9 cellular contexts compared by ENCODE assay signal in the genomic region with DNA sequence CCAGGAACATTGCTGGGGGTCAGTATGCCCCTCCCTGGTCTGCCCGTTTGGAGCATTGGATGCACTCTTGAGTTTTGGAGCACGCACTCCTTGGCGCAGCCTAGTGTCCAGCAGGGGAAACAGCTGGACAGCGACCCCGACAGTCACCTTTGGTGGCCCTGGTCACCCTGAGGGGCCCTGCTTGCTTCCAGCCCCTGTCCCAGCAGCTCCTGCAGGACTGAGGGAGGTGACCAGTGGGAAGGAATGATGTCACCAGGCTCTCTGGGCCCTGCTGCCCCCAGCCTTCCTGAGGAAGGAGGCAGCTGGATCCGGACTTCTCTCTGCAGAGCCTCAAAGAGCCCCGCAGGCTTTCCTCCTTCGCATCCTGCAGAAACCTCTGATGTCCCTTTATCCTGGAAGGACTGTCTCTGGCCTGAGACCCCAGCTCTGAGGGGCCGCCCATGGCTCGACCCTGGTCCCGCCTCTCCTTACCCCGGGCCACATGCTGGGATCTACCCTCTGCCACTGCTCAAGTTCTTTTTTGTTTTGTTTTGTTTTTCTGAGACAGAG. TPM values are rescaled to one million over a fixed set of nuclear protein-coding genes. Genes with fewer than 3 reads are reported as not detected.
DNase-seq lines count a peak whose midpoint lies in the region; ATAC-seq, FAIRE-seq and TF ChIP-seq lines count a peak whose summit lies in the region.
"Had no signal": no experiment of that assay in that cellular context is flagged by ENCODE, and none has a peak within 500 bp of the region (broad histone marks: within the 10 kb centered on the region; RNA-seq: fewer than 3 reads in every experiment).

No MANE protein-coding gene starts in this region.

- H3K4me3 ChIP-seq in BLaER1 (peak overlapping the region; percentile 38), H1 (ENCODE audit: extremely low read depth in 1 of 4, insufficient read depth in 2 of 4, low read depth in 3 of 4, low read length in 4 of 4) (no peak overlapping the region)
- H3K4me3 ChIP-seq: ovary had no signal

- no peak overlapping the region for H2BK15ac ChIP-seq in H1 (ENCODE audit: low read length)

- peak overlapping the region; percentile 82 for H3K4me3 Mint-ChIP-seq in natural killer cell treated with Interleukin-12 subunit alpha and Interleukin-12 subunit beta and Interleukin-15 and Interleukin-18, amount 100 ng/mL, for 72 hours

- no peak overlapping the region for H4K5ac ChIP-seq in H1 (ENCODE audit: insufficient read length, low read depth, low read length)

- H3K27ac Mint-ChIP-seq in natural killer cell treated with Interleukin-12 subunit alpha and Interleukin-12 subunit beta and Interleukin-15 and Interleukin-18, amount 100 ng/mL, for 72 hours, result peak overlapping the region; percentile 77 to 94

- no peak overlapping the region for H2AFZ ChIP-seq in H1 (ENCODE audit: low read length)

- CTCF ChIA-PET in H1 (lab: Charles Lee; ENCODE audit: partially characterized antibody), result interaction anchor here (1.0 to 36.8 kb wide), 16 partner anchors 9 to 115 kb away, joined by 3 to 619 read pairs (median 6); a partner anchor contains a TSS

- H3K27me3 Mint-ChIP-seq in natural killer cell treated with Interleukin-12 subunit alpha and Interleukin-12 subunit beta and Interleukin-15 and Interleukin-18, amount 100 ng/mL, for 72 hours, result no peaks in the 10 kb centered on the region

- H3K23ac ChIP-seq in H1 (ENCODE audit: insufficient read length), result no peak overlapping the region

- TF ChIP-seq EP300 in H1 (IDR thresholded peaks at IDR 0.05; ENCODE audit: borderline replicate concordance in 1 of 2, low read depth in 2 of 2, low read length in 2 of 2), result no peak

- peaks cover 0 to 10% of the 10 kb centered on the region in 2 experiments; a peak in 1 of 4 replicates for H3K79me2 ChIP-seq in H1 (ENCODE audit: control insufficient read depth in 1 of 2, insufficient read depth in 2 of 2, low read length in 2 of 2)

- no peaks in the 10 kb centered on the region for H4K20me1 ChIP-seq in BLaER1
- H4K20me1 ChIP-seq in H1 (replicated peaks in 1 of 2; ENCODE audit: control insufficient read depth in 1 of 2, insufficient read depth in 2 of 2, low read length in 2 of 2), result peaks cover 13 to 21% of the 10 kb centered on the region in 2 experiments

- no peak overlapping the region for H4K8ac ChIP-seq in H1 (ENCODE audit: extremely low read depth, insufficient read depth, low read length)

- DNase-seq in KBM-7 (peak; percentile 52), H1 (ENCODE audit: low read depth in 1 of 2, low spot score in 2 of 2) (no peak), LoVo (ENCODE audit: low spot score) (no peak)
- no peak for DNase-seq in natural killer cell treated with Interleukin-12 subunit alpha and Interleukin-12 subunit beta and Interleukin-15 and Interleukin-18, amount 100 ng/mL, for 72 hours (ENCODE audit: low spot score)
- DNase-seq: ovary had no signal

- H3K27ac ChIP-seq in BLaER1, result peak overlapping the region; percentile 76
- H3K27ac ChIP-seq in H1 (ENCODE audit: low read depth, low read length), result no peak overlapping the region; the same call in 1 of the 2 replicates
- H3K27ac ChIP-seq: ovary had no signal

- H3K9me3 Mint-ChIP-seq in natural killer cell treated with Interleukin-12 subunit alpha and Interleukin-12 subunit beta and Interleukin-15 and Interleukin-18, amount 100 ng/mL, for 72 hours, result no peaks in the 10 kb centered on the region

- no peak overlapping the region for H2AK5ac ChIP-seq in H1 (ENCODE audit: low read depth, low read length)

- no peaks in the 10 kb centered on the region for H3K23me2 ChIP-seq in H1 (ENCODE audit: low read depth, low read length)

- no peak overlapping the region for H3K56ac ChIP-seq in H1 (replicated peaks; ENCODE audit: insufficient read length, low read depth, low read length)

- peak in 1 of 2 experiments; percentile 72; a peak in 1 of 3 replicates for TF ChIP-seq POLR2A in H1 (IDR thresholded peaks at IDR 0.05; ENCODE audit: control extremely low read depth in 1 of 2, low read depth in 2 of 2, low read length in 2 of 2)

- no peaks in the 10 kb centered on the region for H3K9me3 ChIP-seq in BLaER1
- no peaks in the 10 kb centered on the region for H3K9me3 ChIP-seq in H1 (ENCODE audit: insufficient read depth in 2 of 2, low read depth in 1 of 2, low read length in 1 of 2)
- H3K9me3 ChIP-seq: ovary had no signal

- in situ Hi-C loops in KBM-7 (cut with MboI; ENCODE audit: low pct_unique_long_range_greater_than_20kb, low sequenced_read_pairs), result no loop called here

- H3K36me3 ChIP-seq in BLaER1 (no peaks in the 10 kb centered on the region), H1 (ENCODE audit: control insufficient read depth in 2 of 4, insufficient read depth in 4 of 4, low read length in 3 of 4) (peaks cover 24 to 44% (median 36%) of the 10 kb centered on the region in 4 experiments)
- H3K36me3 ChIP-seq: ovary had no signal

- peak overlapping the region; percentile 52; the same call in 1 of the 2 replicates for H2BK5ac ChIP-seq in H1 (ENCODE audit: low read depth, low read length)

- TF ChIP-seq RAD21 in H1 (IDR thresholded peaks at IDR 0.05 in 1 of 2, conservative IDR thresholded peaks at IDR 0.05 in 1 of 2; ENCODE audit: low read depth in 2 of 2, low read length in 2 of 2), result peak; percentile 25 to 51; a peak in 3 of 4 replicates

- H3K4ac ChIP-seq in H1 (replicated peaks; ENCODE audit: insufficient read length, low read depth, low read length), result no peak overlapping the region

- no peak overlapping the region for H2BK120ac ChIP-seq in H1 (replicated peaks; ENCODE audit: low read depth, low read length)

- peaks cover 3% of the 10 kb centered on the region for H3K79me1 ChIP-seq in H1 (ENCODE audit: low read depth, low read length)

- peak overlapping the region; percentile 95 for H3K4me2 ChIP-seq in BLaER1
- no peak overlapping the region for H3K4me2 ChIP-seq in H1 (ENCODE audit: insufficient read depth in 1 of 2, low read depth in 2 of 2, low read length in 2 of 2)

- peaks cover 29 to 48% of the 10 kb centered on the region in 2 donors for H3K4me1 Mint-ChIP-seq in natural killer cell treated with Interleukin-12 subunit alpha and Interleukin-12 subunit beta and Interleukin-15 and Interleukin-18, amount 100 ng/mL, for 72 hours (ENCODE audit: low read depth in 2 of 2)

- H3K27me3 ChIP-seq in BLaER1 (no peaks in the 10 kb centered on the region), H1 (replicated peaks in 1 of 4; ENCODE audit: control insufficient read depth in 3 of 4, extremely low read depth in 1 of 4, insufficient read depth in 3 of 4, low read length in 3 of 4) (no peaks in the 10 kb centered on the region)
- H3K27me3 ChIP-seq: ovary had no signal

- POLR2A ChIA-PET in H1 (lab: Charles Lee; ENCODE audit: partially characterized antibody), result interaction anchor here (0.5 to 8.3 kb wide), 27 partner anchors 11 to 117 kb away, joined by 3 to 137 read pairs (median 5); a partner anchor contains a TSS

- no peak overlapping the region for H4K91ac ChIP-seq in H1 (replicated peaks; ENCODE audit: insufficient read length, low read length)

- H3K14ac ChIP-seq in H1 (ENCODE audit: insufficient read length), result no peak overlapping the region

- no peaks in the 10 kb centered on the region for H3K36me3 Mint-ChIP-seq in natural killer cell treated with Interleukin-12 subunit alpha and Interleukin-12 subunit beta and Interleukin-15 and Interleukin-18, amount 100 ng/mL, for 72 hours

- ATAC-seq in natural killer cell treated with Interleukin-12 subunit alpha and Interleukin-12 subunit beta and Interleukin-15 and Interleukin-18, amount 100 ng/mL, for 72 hours, result peak; percentile 64 to 75
- ATAC-seq in GM18873 (IDR thresholded peaks at IDR 0.05; ENCODE audit: low FRiP score, unreplicated experiment) (no peak), GM21390 (IDR thresholded peaks at IDR 0.05; ENCODE audit: unreplicated experiment) (no peak), HG02759 (IDR thresholded peaks at IDR 0.05; ENCODE audit: unreplicated experiment) (no peak)

- no peak overlapping the region for H2BK20ac ChIP-seq in H1 (ENCODE audit: low read length)

- H3K9ac ChIP-seq in BLaER1 (peak overlapping the region; percentile 54), H1 (replicated peaks in 1 of 4; ENCODE audit: extremely low read depth in 1 of 4, low read depth in 3 of 4, low read length in 3 of 4) (no peak overlapping the region)

- FAIRE-seq in H1 (lab: Jason Lieb, UNC), result no peak

- peak; percentile 55 to 67 (median 65) for TF ChIP-seq CTCF in H1 (IDR thresholded peaks at IDR 0.05; ENCODE audit: control extremely low read depth in 1 of 3, insufficient read depth in 1 of 3, low read depth in 1 of 3, low read length in 3 of 3)

- H3K4me1 ChIP-seq in BLaER1, result peaks cover 64% of the 10 kb centered on the region
- H3K4me1 ChIP-seq in H1 (replicated peaks in 1 of 4; ENCODE audit: control insufficient read depth in 3 of 4, insufficient read depth in 4 of 4, low read length in 3 of 4), result peaks cover 0 to 6% (median 5%) of the 10 kb centered on the region in 4 experiments; a peak in 6 of 7 replicates

- 90% methylated on average over 11 of the region's 12 CpGs; no CpG with 5 or more reads in 1 of the 2 experiments for WGBS in H1 (ENCODE audit: extremely low coverage in 1 of 2, insufficient coverage in 1 of 2, insufficient read length in 1 of 2, insufficient replicate concordance in 2 of 2, low coverage in 1 of 2, low lambda C conversion rate in 2 of 2, missing lambda C conversion rate in 1 of 2), 2 experiments

- no peak overlapping the region for H3K18ac ChIP-seq in H1 (ENCODE audit: extremely low read depth, low read length)

- no peak overlapping the region for H2BK12ac ChIP-seq in H1 (ENCODE audit: low read depth, low read length)

RNA-seq across cellular contexts. Expression of a gene that starts 11.8 kb away (rescaled TPM):
- 195 and 209 TPM in 2 replicates for total RNA-seq in H1 (2021; fragmentation: NEBNext Ultra II Directional; extraction: Animal tissue kit (Norgen Biotek cat#: 25700))
- 314 and 488 TPM in 2 replicates for polyA plus RNA-seq in H1 (2011; rRNA removed)
- 301 TPM for polyA plus RNA-seq in H1 (2011; cell fraction: cytosol; rRNA removed)
- 563 TPM for polyA plus RNA-seq in H1 (2011; cell fraction: nucleus; rRNA removed)
- 98.9 to 176 TPM (median 156 TPM) in 4 replicates for polyA plus RNA-seq in H1 (2012, experiment 1 of 2)
- 133 TPM for polyA plus RNA-seq in H1 (2012, experiment 2 of 2)
- polyA plus RNA-seq in H1 (2013, experiment 1 of 2), result 170 TPM
- 151 TPM for polyA plus RNA-seq in H1 (2013, experiment 2 of 2)
- polyA minus RNA-seq in H1 (2011; rRNA and poly(A)+ RNA removed), result 24.5 and 37.6 TPM in 2 replicates
- polyA minus RNA-seq in H1 (2011; cell fraction: cytosol; rRNA and poly(A)+ RNA removed), result 133 TPM
- polyA minus RNA-seq in H1 (2011; cell fraction: nucleus; rRNA and poly(A)+ RNA removed), result 97.3 TPM
- total RNA-seq in natural killer cell treated with Interleukin-12 subunit alpha and Interleukin-12 subunit beta and Interleukin-15 and Interleukin-18, amount 100 ng/mL, for 72 hours, result under 1 TPM in 1 of 2 donors, not detected in 1; 0.22 TPM

RNA-seq across cellular contexts. Expression of a gene that starts 21.9 kb away (rescaled TPM):
- 2.0 and 2.7 TPM in 2 replicates for total RNA-seq in H1 (2021; fragmentation: NEBNext Ultra II Directional; extraction: Animal tissue kit (Norgen Biotek cat#: 25700))
- polyA plus RNA-seq in H1 (2011; rRNA removed), result 4.3 and 5.0 TPM in 2 replicates
- 2.4 TPM for polyA plus RNA-seq in H1 (2011; cell fraction: cytosol; rRNA removed)
- 4.7 TPM for polyA plus RNA-seq in H1 (2011; cell fraction: nucleus; rRNA removed)
- polyA plus RNA-seq in H1 (2012, experiment 1 of 2), result 2.9 to 4.2 TPM (median 4.0 TPM) in 4 replicates
- polyA plus RNA-seq in H1 (2012, experiment 2 of 2), result 4.1 TPM
- 2.1 TPM for polyA plus RNA-seq in H1 (2013, experiment 1 of 2)
- 2.3 TPM for polyA plus RNA-seq in H1 (2013, experiment 2 of 2)
- 0.68 and 1.4 TPM in 2 replicates for polyA minus RNA-seq in H1 (2011; rRNA and poly(A)+ RNA removed)
- 2.8 TPM for polyA minus RNA-seq in H1 (2011; cell fraction: cytosol; rRNA and poly(A)+ RNA removed)
- polyA minus RNA-seq in H1 (2011; cell fraction: nucleus; rRNA and poly(A)+ RNA removed), result 4.4 TPM
- total RNA-seq in natural killer cell treated with Interleukin-12 subunit alpha and Interleukin-12 subunit beta and Interleukin-15 and Interleukin-18, amount 100 ng/mL, for 72 hours, result 1,000 to 10,000 TPM in 1 of 2 donors, 100 to 1,000 TPM in 1; 678 to 1,235 TPM

RNA-seq across cellular contexts. Expression of a gene that starts 25.1 kb away (rescaled TPM):
- total RNA-seq in H1 (2021; fragmentation: NEBNext Ultra II Directional; extraction: Animal tissue kit (Norgen Biotek cat#: 25700)), result 17.0 and 19.1 TPM in 2 replicates
- 19.9 and 28.5 TPM in 2 replicates for polyA plus RNA-seq in H1 (2011; rRNA removed)
- polyA plus RNA-seq in H1 (2011; cell fraction: cytosol; rRNA removed), result 26.2 TPM
- polyA plus RNA-seq in H1 (2011; cell fraction: nucleus; rRNA removed), result 23.3 TPM
- 10.8 to 18.0 TPM (median 16.3 TPM) in 4 replicates for polyA plus RNA-seq in H1 (2012, experiment 1 of 2)
- 13.8 TPM for polyA plus RNA-seq in H1 (2012, experiment 2 of 2)
- 9.9 TPM for polyA plus RNA-seq in H1 (2013, experiment 1 of 2)
- polyA plus RNA-seq in H1 (2013, experiment 2 of 2), result 10.4 TPM
- polyA minus RNA-seq in H1 (2011; rRNA and poly(A)+ RNA removed), result 4.6 and 7.3 TPM in 2 replicates
- 15.5 TPM for polyA minus RNA-seq in H1 (2011; cell fraction: cytosol; rRNA and poly(A)+ RNA removed)
- 9.2 TPM for polyA minus RNA-seq in H1 (2011; cell fraction: nucleus; rRNA and poly(A)+ RNA removed)
- not detected for total RNA-seq in natural killer cell treated with Interleukin-12 subunit alpha and Interleukin-12 subunit beta and Interleukin-15 and Interleukin-18, amount 100 ng/mL, for 72 hours

RNA-seq across cellular contexts. Expression of a gene that starts 41.0 kb away (rescaled TPM):
- 23.9 and 26.7 TPM in 2 replicates for total RNA-seq in H1 (2021; fragmentation: NEBNext Ultra II Directional; extraction: Animal tissue kit (Norgen Biotek cat#: 25700))
- 7.7 and 14.8 TPM in 2 replicates for polyA plus RNA-seq in H1 (2011; rRNA removed)
- polyA plus RNA-seq in H1 (2011; cell fraction: cytosol; rRNA removed), result 6.4 TPM
- polyA plus RNA-seq in H1 (2011; cell fraction: nucleus; rRNA removed), result 21.4 TPM
- polyA plus RNA-seq in H1 (2012, experiment 1 of 2), result 15.9 to 29.8 TPM (median 25.6 TPM) in 4 replicates
- 20.7 TPM for polyA plus RNA-seq in H1 (2012, experiment 2 of 2)
- 37.9 TPM for polyA plus RNA-seq in H1 (2013, experiment 1 of 2)
- 36.0 TPM for polyA plus RNA-seq in H1 (2013, experiment 2 of 2)
- polyA minus RNA-seq in H1 (2011; rRNA and poly(A)+ RNA removed), result 2.7 and 3.3 TPM in 2 replicates
- 11.2 TPM for polyA minus RNA-seq in H1 (2011; cell fraction: cytosol; rRNA and poly(A)+ RNA removed)
- 6.4 TPM for polyA minus RNA-seq in H1 (2011; cell fraction: nucleus; rRNA and poly(A)+ RNA removed)
- total RNA-seq in natural killer cell treated with Interleukin-12 subunit alpha and Interleukin-12 subunit beta and Interleukin-15 and Interleukin-18, amount 100 ng/mL, for 72 hours, result 10 to 100 TPM; 54.3 to 66.6 TPM

RNA-seq across cellular contexts. Expression of a gene that starts 47.5 kb away (rescaled TPM):
- total RNA-seq in H1 (2021; fragmentation: NEBNext Ultra II Directional; extraction: Animal tissue kit (Norgen Biotek cat#: 25700)), result 6.9 and 7.3 TPM in 2 replicates
- polyA plus RNA-seq in H1 (2011; rRNA removed), result 1.6 and 3.8 TPM in 2 replicates
- 1.6 TPM for polyA plus RNA-seq in H1 (2011; cell fraction: cytosol; rRNA removed)
- polyA plus RNA-seq in H1 (2011; cell fraction: nucleus; rRNA removed), result 3.9 TPM
- polyA plus RNA-seq in H1 (2012, experiment 1 of 2), result 6.0 to 8.4 TPM (median 8.4 TPM) in 4 replicates
- polyA plus RNA-seq in H1 (2012, experiment 2 of 2), result 7.1 TPM
- polyA plus RNA-seq in H1 (2013, experiment 1 of 2), result 6.2 TPM
- polyA plus RNA-seq in H1 (2013, experiment 2 of 2), result 6.1 TPM
- 1.2 and 1.4 TPM in 2 replicates for polyA minus RNA-seq in H1 (2011; rRNA and poly(A)+ RNA removed)
- 4.2 TPM for polyA minus RNA-seq in H1 (2011; cell fraction: cytosol; rRNA and poly(A)+ RNA removed)
- 3.9 TPM for polyA minus RNA-seq in H1 (2011; cell fraction: nucleus; rRNA and poly(A)+ RNA removed)
- 10 to 100 TPM in 1 of 2 donors, 1 to 10 TPM in 1; 8.5 to 11.6 TPM for total RNA-seq in natural killer cell treated with Interleukin-12 subunit alpha and Interleukin-12 subunit beta and Interleukin-15 and Interleukin-18, amount 100 ng/mL, for 72 hours

Comparison
In these comparisons a context has a peak if more than half of its experiments do, and no peak if none do; other contexts are left out.
1. ATAC-seq: peak in natural killer cell treated with Interleukin-12 subunit alpha and Interleukin-12 subunit beta and Interleukin-15 and Interleukin-18, amount 100 ng/mL, for 72 hours (2 of 2); none in GM18873 (single experiment), GM21390 (single experiment) and HG02759 (single experiment).
2. RNA of a gene that starts 11.8 kb away (total RNA-seq): 195 to 209 TPM in H1; 0.22 TPM in natural killer cell treated with Interleukin-12 subunit alpha and Interleukin-12 subunit beta and Interleukin-15 and Interleukin-18, amount 100 ng/mL, for 72 hours; every median in the first group is over 100 times any median in the second.
3. RNA of a gene that starts 21.9 kb away (total RNA-seq): 678 to 1,235 TPM in natural killer cell treated with Interleukin-12 subunit alpha and Interleukin-12 subunit beta and Interleukin-15 and Interleukin-18, amount 100 ng/mL, for 72 hours; 2.0 to 2.7 TPM in H1; every median in the first group is over 100 times any median in the second.
4. RNA of a gene that starts 25.1 kb away (total RNA-seq): 17.0 to 19.1 TPM in H1; not detected in natural killer cell treated with Interleukin-12 subunit alpha and Interleukin-12 subunit beta and Interleukin-15 and Interleukin-18, amount 100 ng/mL, for 72 hours; every median in the first group is over 10 times any median in the second.